Comparison of ENCODE assay signal across 24 cellular contexts in the genomic region with DNA sequence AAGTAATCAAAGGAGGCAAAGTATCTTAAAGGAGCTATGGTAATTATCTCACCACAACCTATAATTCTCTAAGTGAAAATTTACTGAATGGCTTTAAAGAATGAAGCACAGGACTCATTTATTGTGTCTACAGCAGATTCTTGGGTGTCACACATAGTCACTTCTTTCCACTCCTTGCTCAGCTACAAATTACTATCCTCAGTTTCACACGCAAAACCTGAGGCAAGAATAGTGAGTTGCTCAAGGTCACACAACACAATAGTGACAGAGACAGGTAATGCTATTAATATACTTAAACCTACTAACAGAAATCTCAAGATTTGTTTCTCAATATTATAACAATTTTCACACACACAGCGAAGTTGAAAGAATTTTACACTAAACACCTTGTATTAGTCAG.
"Had no signal": no experiment of that assay in that cellular context is flagged by ENCODE, and none has a peak within 500 bp of the region (broad histone marks: within the 10 kb centered on the region; RNA-seq: fewer than 3 reads in every experiment).

No MANE protein-coding gene starts in this region.

- DNase-seq: activated B cell treated with CpG ODN at 0.5 μM for 24 hours; activated CD4-positive, alpha-beta T cell treated with anti-CD3 and anti-CD28 coated beads for 48 hours; activated CD4-positive, alpha-beta T cell treated with anti-CD3 and anti-CD28 coated beads, Interleukin-2, amount 50 U/mL, for 1 hour; activated CD4-positive, alpha-beta T cell treated with anti-CD3 and anti-CD28 coated beads, Interleukin-2, amount 50 U/mL, for 48 hours; activated CD8-positive, alpha-beta memory T cell treated with anti-CD3 and anti-CD28 coated beads for 24 hours; activated CD8-positive, alpha-beta T cell treated with anti-CD3 and anti-CD28 coated beads for 36 hours; activated effector memory CD4-positive, alpha-beta T cell treated with Interleukin-2 at 50 U/mL for 16 hours; activated gamma-delta T cell treated with Interleukin-2 at 50 U/mL for 16 hours; activated naive CD4-positive, alpha-beta T cell treated with anti-CD3 and anti-CD28 coated beads, Interleukin-2, amount 50 U/mL, for 16 hours; activated naive CD4-positive, alpha-beta T cell treated with Interleukin-2 at 50 U/mL for 16 hours; activated T-cell treated with anti-CD3 and anti-CD28 coated beads, Interleukin-2, amount 50 U/mL, for 4 hours; amniotic stem cell; anterior cingulate cortex; brain microvascular endothelial cell; dorsolateral prefrontal cortex; effector memory CD4-positive, alpha-beta T cell; endodermal cell; foreskin fibroblast; head of caudate nucleus; T1000; WERI-Rb-1 had no signal

- ATAC-seq: activated CD4-positive, CD25-positive, alpha-beta regulatory T cell treated with anti-CD3 and anti-CD28 coated beads, Interleukin-2, amount 50 U/mL, for 24 hours; activated CD8-positive, alpha-beta T cell treated with anti-CD3 and anti-CD28 coated beads for 36 hours; activated T-cell treated with anti-CD3 and anti-CD28 coated beads, Interleukin-2, amount 50 U/mL, for 4 hours; activated T-helper 17 cell treated with anti-CD3 and anti-CD28 coated beads, Interleukin-2, amount 50 U/mL, for 72 hours; esophagus mucosa had no signal
